Comparison of ENCODE assay signal across 14 cellular contexts in the genomic region with DNA sequence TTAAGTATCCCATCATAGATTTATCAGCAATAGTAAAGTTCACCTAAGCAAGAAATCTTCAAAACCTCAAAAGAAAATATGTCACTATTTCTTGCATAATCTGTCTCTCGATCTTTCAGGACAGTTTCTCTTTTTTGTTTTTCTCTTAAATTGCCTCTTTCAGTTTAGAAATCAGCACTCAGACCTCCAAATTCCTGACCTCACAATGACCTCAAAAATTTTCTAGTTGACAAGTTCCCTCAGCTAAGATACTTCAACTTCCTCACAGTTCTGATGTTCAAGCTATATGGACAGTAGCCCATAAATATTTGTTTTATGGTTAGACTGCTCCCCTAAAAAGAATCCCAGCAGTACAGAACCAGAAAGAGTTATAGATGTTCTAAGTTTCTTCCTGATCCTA. TPM values are rescaled to one million over a fixed set of nuclear protein-coding genes. Genes with fewer than 3 reads are reported as not detected.
A peak's percentile ranks its signal among the peaks of the same experiment; 100 is the strongest.
DNase-seq lines count a peak whose midpoint lies in the region; ATAC-seq and TF ChIP-seq lines count a peak whose summit lies in the region.
"Had no signal": no experiment of that assay in that cellular context is flagged by ENCODE, and none has a peak within 500 bp of the region (broad histone marks: within the 10 kb centered on the region; RNA-seq: fewer than 3 reads in every experiment).

No MANE protein-coding gene starts in this region.

- peaks cover 5% of the 10 kb centered on the region for H3K36me3 ChIP-seq in OCI-LY3 (replicated peaks; ENCODE audit: low read depth, low read length)

- H3K79me2 ChIP-seq in OCI-LY3 (ENCODE audit: low read length): no peaks in the 10 kb centered on the region
- H3K79me2 ChIP-seq: parathyroid adenoma had no signal

- H4K20me1 ChIP-seq in OCI-LY3 (ENCODE audit: insufficient read depth, low read length): no peaks in the 10 kb centered on the region

- TF ChIP-seq CTCF in OCI-LY3 (IDR thresholded peaks at IDR 0.05; ENCODE audit: low read depth, low read length): no peak
- TF ChIP-seq CTCF in fibroblast of the aortic adventitia (IDR thresholded peaks at IDR 0.05; ENCODE audit: insufficient read depth, low read length): no peak

- no peak overlapping the region for H3K27ac ChIP-seq in OCI-LY3 (ENCODE audit: low read length)
- H3K27ac ChIP-seq: C4-2B, parathyroid adenoma had no signal

- H3K27me3 ChIP-seq in OCI-LY3 (ENCODE audit: low read depth, low read length): no peaks in the 10 kb centered on the region

- ATAC-seq in GM18502 (IDR thresholded peaks at IDR 0.05; ENCODE audit: poor library complexity, unreplicated experiment): peak; percentile 67

- DNase-seq in HCEC 1CT (peak; percentile 52), fibroblast of the aortic adventitia (ENCODE audit: low read depth) (peak; percentile 24), NCI-H1092 treated with DMSO at 0.1 percent for 48 hours (lab: John Stamatoyannopoulos, UW) (no peak), DMS114 treated with DMSO at 0.1 percent for 48 hours (lab: John Stamatoyannopoulos, UW; ENCODE audit: unreplicated experiment) (no peak), GF-D8 (lab: John Stamatoyannopoulos, UW) (no peak), epidermal melanocyte (ENCODE audit: insufficient read length, low spot score) (no peak)
- DNase-seq: amniotic stem cell; kidney glomerular epithelial cell; NCI-H510A; stimulated activated CD4-positive, alpha-beta T cell treated with anti-CD3 and anti-CD28 coated beads, Interleukin-4, amount 100 ng/mL, for 24 hours had no signal

- peak overlapping the region; percentile 20 for H3K4me2 ChIP-seq in OCI-LY3 (ENCODE audit: low read length)

- H3K4me3 ChIP-seq in OCI-LY3 (ENCODE audit: low read length) (no peak overlapping the region), fibroblast of the aortic adventitia (ENCODE audit: low read depth, low read length) (no peak overlapping the region)

- H3K9ac ChIP-seq in OCI-LY3 (ENCODE audit: low read length): no peak overlapping the region
- H3K9ac ChIP-seq: parathyroid adenoma had no signal

- no peak overlapping the region for H2AFZ ChIP-seq in OCI-LY3 (ENCODE audit: low read depth, low read length)
- H2AFZ ChIP-seq: parathyroid adenoma had no signal

- peaks cover 13% of the 10 kb centered on the region for H3K4me1 ChIP-seq in OCI-LY3 (ENCODE audit: low read length)
- H3K4me1 ChIP-seq: parathyroid adenoma had no signal

- H3K9me3 ChIP-seq in OCI-LY3 (ENCODE audit: insufficient read depth, low read length): no peaks in the 10 kb centered on the region

RNA-seq across cellular contexts. Expression of a gene that starts 24.1 kb away (rescaled TPM):
- not detected in 2 replicates for total RNA-seq in fibroblast of the aortic adventitia (ENCODE audit: low replicate concordance)

RNA-seq across cellular contexts. Expression of a gene that starts 33.2 kb away (rescaled TPM):
- 5.1 and 6.5 TPM in 2 replicates for total RNA-seq in fibroblast of the aortic adventitia (ENCODE audit: low replicate concordance)

RNA-seq across cellular contexts. Expression of a gene that starts 46.6 kb away (rescaled TPM):
- total RNA-seq in fibroblast of the aortic adventitia (ENCODE audit: low replicate concordance): not detected in 2 replicates

Comparison
In these comparisons a context has a peak if more than half of its experiments do, and no peak if none do; other contexts are left out.
1. DNase-seq: peak in HCEC 1CT (single experiment) and fibroblast of the aortic adventitia (single experiment); none in NCI-H1092 treated with DMSO at 0.1 percent for 48 hours (single experiment), DMS114 treated with DMSO at 0.1 percent for 48 hours (single experiment), GF-D8 (single experiment) and epidermal melanocyte (single experiment).